ENCODE assay signal across 9 cellular contexts in genomic region chr16:3074860-3075545, GRCh38. TPM values are rescaled to one million over a fixed set of nuclear protein-coding genes. Genes with fewer than 3 reads are reported as not detected.
DNase-seq lines count a peak whose midpoint lies in the region; ATAC-seq and TF ChIP-seq lines count a peak whose summit lies in the region.
"Had no signal": no experiment of that assay in that cellular context is flagged by ENCODE, and none has a peak within 500 bp of the region (broad histone marks: within the 10 kb centered on the region; RNA-seq: fewer than 3 reads in every experiment).

No MANE protein-coding gene starts in this region.

- peak overlapping the region; percentile 69 to 89 (median 83) for H3K4me3 Mint-ChIP-seq in naive thymus-derived CD4-positive, alpha-beta T cell
- no peak overlapping the region for H3K4me3 Mint-ChIP-seq in neural progenitor cell

- peaks cover 0 to 13% (median 4%) of the 10 kb centered on the region in 11 donors for H3K9me3 Mint-ChIP-seq in naive thymus-derived CD4-positive, alpha-beta T cell
- no peaks in the 10 kb centered on the region for H3K9me3 Mint-ChIP-seq in neural progenitor cell

- H3K27me3 ChIP-seq in naive thymus-derived CD4-positive, alpha-beta T cell (ENCODE audit: control insufficient read depth in 2 of 2, insufficient read depth in 2 of 2, low read length in 2 of 2) = no peaks in the 10 kb centered on the region
- H3K27me3 ChIP-seq in neural progenitor cell = no peaks in the 10 kb centered on the region

- intact Hi-C loops in naive thymus-derived CD4-positive, alpha-beta T cell (cut with micrococcal nuclease) = loop anchor here (1.0 to 10.0 kb wide), 8 partner anchors 10 to 430 kb away; partner anchors contain the start of genes IL32 (in 2 of the 2) and CLUAP1 (in 1 of the 2)

- peaks cover 4 to 59% (median 16%) of the 10 kb centered on the region in 5 donors for H3K36me3 Mint-ChIP-seq in naive thymus-derived CD4-positive, alpha-beta T cell
- H3K36me3 Mint-ChIP-seq in neural progenitor cell = no peaks in the 10 kb centered on the region

- POLR2A ChIA-PET in naive thymus-derived CD4-positive, alpha-beta T cell (lab: Charles Lee) = interaction anchor here (0.6 to 5.6 kb wide), 26 partner anchors 8 to 377 kb away, joined by 3 to 113 read pairs (median 5); partner anchors contain the start of genes IL32, ZNF213, ZNF263 and ZSCAN10

- no peak overlapping the region for H2AFZ ChIP-seq in neural progenitor cell (replicated peaks)

- no peak overlapping the region for H3K9ac ChIP-seq in neural progenitor cell

- no peaks in the 10 kb centered on the region for H4K20me1 ChIP-seq in neural progenitor cell (ENCODE audit: low read depth)

- H3K27ac ChIP-seq in naive thymus-derived CD4-positive, alpha-beta T cell (ENCODE audit: low read depth, low read length) = peak overlapping the region; percentile 78
- H3K27ac ChIP-seq in neural progenitor cell = no peak overlapping the region

- peaks cover 73 to 82% of the 10 kb centered on the region in 2 donors for H3K4me1 ChIP-seq in naive thymus-derived CD4-positive, alpha-beta T cell (ENCODE audit: control insufficient read depth in 2 of 2, insufficient read depth in 2 of 2, low read length in 2 of 2)
- H3K4me1 ChIP-seq in neural progenitor cell = no peaks in the 10 kb centered on the region

- no peak for TF ChIP-seq CTCF in neural progenitor cell (IDR thresholded peaks at IDR 0.05)

- H3K79me2 ChIP-seq in neural progenitor cell (ENCODE audit: low read depth) = no peaks in the 10 kb centered on the region

- H3K27me3 Mint-ChIP-seq in naive thymus-derived CD4-positive, alpha-beta T cell = no peaks in the 10 kb centered on the region
- H3K27me3 Mint-ChIP-seq in neural progenitor cell (ENCODE audit: insufficient read depth, low read depth) = peaks cover 15% of the 10 kb centered on the region

- H3K4me2 ChIP-seq in neural progenitor cell = no peak overlapping the region

- peak; percentile 87 for ATAC-seq in GM19351 (IDR thresholded peaks at IDR 0.05; ENCODE audit: unreplicated experiment)
- peak; percentile 95 for ATAC-seq in naive thymus-derived CD4-positive, alpha-beta T cell

- peak overlapping the region; percentile 92 to 99 (median 99) for H3K27ac Mint-ChIP-seq in naive thymus-derived CD4-positive, alpha-beta T cell
- no peak overlapping the region for H3K27ac Mint-ChIP-seq in neural progenitor cell

- H3K36me3 ChIP-seq in naive thymus-derived CD4-positive, alpha-beta T cell (ENCODE audit: control insufficient read depth in 2 of 3, insufficient read depth in 3 of 3, low read length in 3 of 3) = peaks cover 0 to 2% (median 0%) of the 10 kb centered on the region in 3 experiments
- no peaks in the 10 kb centered on the region for H3K36me3 ChIP-seq in neural progenitor cell

- in situ Hi-C loops in KBM-7 (cut with MboI; ENCODE audit: low pct_unique_long_range_greater_than_20kb, low sequenced_read_pairs) = no loop called here

- H3K4me3 ChIP-seq in naive thymus-derived CD4-positive, alpha-beta T cell (ENCODE audit: low read length) = peak overlapping the region; percentile 37
- no peak overlapping the region for H3K4me3 ChIP-seq in neural progenitor cell

- H3K4me1 Mint-ChIP-seq in naive thymus-derived CD4-positive, alpha-beta T cell = peaks cover 67 to 93% (median 78%) of the 10 kb centered on the region in 7 donors
- peaks cover 9% of the 10 kb centered on the region for H3K4me1 Mint-ChIP-seq in neural progenitor cell

- CTCF ChIA-PET in naive thymus-derived CD4-positive, alpha-beta T cell (lab: Charles Lee) = interaction anchor here (0.7 to 5.5 kb wide), 10 partner anchors 9 to 1548 kb away, joined by 3 to 45 read pairs (median 10); partner anchors contain the start of gene IL32

- H3F3A ChIP-seq in neural progenitor cell (ENCODE audit: low read depth) = no peaks in the 10 kb centered on the region

- DNase-seq in KBM-7 = peak; percentile 97
- peak; percentile 61 for DNase-seq in activated T-cell treated with anti-CD3 and anti-CD28 coated beads for 1 hour (ENCODE audit: low read depth)
- peak; percentile 44 to 92 (median 90) for DNase-seq in naive thymus-derived CD4-positive, alpha-beta T cell
- no peak for DNase-seq in LoVo (ENCODE audit: low spot score)
- DNase-seq in NCI-H2227 (lab: John Stamatoyannopoulos, UW; ENCODE audit: unreplicated experiment) = no peak
- no peak for DNase-seq in neural progenitor cell (ENCODE audit: low spot score)
- DNase-seq in H4 (ENCODE audit: low spot score) = no peak

- no peaks in the 10 kb centered on the region for H3K9me3 ChIP-seq in naive thymus-derived CD4-positive, alpha-beta T cell (ENCODE audit: control insufficient read depth in 2 of 3, low read length in 3 of 3)
- no peaks in the 10 kb centered on the region for H3K9me3 ChIP-seq in neural progenitor cell (ENCODE audit: low read depth)

RNA-seq across cellular contexts. Expression of gene IL32, which starts 9.6 kb away (rescaled TPM):
- 1,000 to 10,000 TPM in 1 of 5 experiments, 100 to 1,000 TPM in 4; 351 to 3,697 (median 587) TPM for total RNA-seq in naive thymus-derived CD4-positive, alpha-beta T cell
- polyA plus RNA-seq in naive thymus-derived CD4-positive, alpha-beta T cell = 1,000 to 10,000 TPM; 1,418 to 1,605 TPM
- total RNA-seq in neural progenitor cell (ENCODE audit: low replicate concordance) = 1.4 TPM in 1 of 2 replicates, not detected in the other
- total RNA-seq in H4 (2014; rRNA removed; shearing (Covaris generic)) = 15.8 and 24.1 TPM in 2 replicates

RNA-seq across cellular contexts. Expression of gene ZSCAN10, which starts 24.1 kb away (rescaled TPM):
- under 1 TPM in 3 of 5 experiments, not detected in 2; 0.22 to 0.61 (median 0.29) TPM for total RNA-seq in naive thymus-derived CD4-positive, alpha-beta T cell
- under 1 TPM in 1 of 2 donors, not detected in 1; 0.35 TPM for polyA plus RNA-seq in naive thymus-derived CD4-positive, alpha-beta T cell
- 5.4 and 16.2 TPM in 2 replicates for total RNA-seq in neural progenitor cell (ENCODE audit: low replicate concordance)
- not detected in 2 replicates for total RNA-seq in H4 (2014; rRNA removed; shearing (Covaris generic))
- polyA plus RNA-seq: keratinocyte had no signal

RNA-seq across cellular contexts. Expression of gene MMP25, which starts 28.6 kb away (rescaled TPM):
- total RNA-seq in naive thymus-derived CD4-positive, alpha-beta T cell = 10 to 100 TPM in 2 of 5 experiments, 1 to 10 TPM in 1, under 1 TPM in 2; 0.73 to 64.4 (median 3.7) TPM
- polyA plus RNA-seq in naive thymus-derived CD4-positive, alpha-beta T cell = under 1 TPM; 0.64 to 0.93 TPM
- total RNA-seq in neural progenitor cell (ENCODE audit: low replicate concordance) = 0.58 and 0.62 TPM in 2 replicates
- total RNA-seq in H4 (2014; rRNA removed; shearing (Covaris generic)) = 0.87 and 0.94 TPM in 2 replicates

RNA-seq across cellular contexts. Expression of gene ZNF205, which starts 37.4 kb away (rescaled TPM):
- total RNA-seq in naive thymus-derived CD4-positive, alpha-beta T cell = under 1 TPM in 1 of 5 experiments, not detected in 4; 0.29 TPM
- polyA plus RNA-seq in naive thymus-derived CD4-positive, alpha-beta T cell = under 1 TPM in 1 of 2 donors, not detected in 1; 0.09 TPM
- total RNA-seq in neural progenitor cell (ENCODE audit: low replicate concordance) = 5.4 and 19.6 TPM in 2 replicates
- total RNA-seq in H4 (2014; rRNA removed; shearing (Covaris generic)) = 5.2 and 8.6 TPM in 2 replicates

RNA-seq across cellular contexts. Expression of gene BICDL2, which starts 38.3 kb away (rescaled TPM):
- total RNA-seq in naive thymus-derived CD4-positive, alpha-beta T cell = 1 to 10 TPM in 1 of 5 experiments, not detected in 4; 1.0 TPM
- not detected for polyA plus RNA-seq in naive thymus-derived CD4-positive, alpha-beta T cell
- 0.12 TPM in 1 of 2 replicates, not detected in the other for total RNA-seq in neural progenitor cell (ENCODE audit: low replicate concordance)
- total RNA-seq in H4 (2014; rRNA removed; shearing (Covaris generic)) = 0.25 TPM in 1 of 2 replicates, not detected in the other

Comparison
In these comparisons a context has a peak if more than half of its experiments do, and no peak if none do; other contexts are left out.
1. DNase-seq: peak in KBM-7 (single experiment), activated T-cell treated with anti-CD3 and anti-CD28 coated beads for 1 hour (single experiment) and naive thymus-derived CD4-positive, alpha-beta T cell (9 of 9); none in LoVo (single experiment), NCI-H2227 (single experiment), neural progenitor cell (single experiment) and H4 (single experiment).
2. RNA of gene IL32, which starts 9.6 kb away (total RNA-seq): 351 to 3,697 TPM in naive thymus-derived CD4-positive, alpha-beta T cell; 15.8 to 24.1 TPM in H4 and 1.4 TPM in neural progenitor cell; every median in the first group is over 10 times any median in the second.